ENCODE assay signal across 8 cellular contexts in the genomic region with DNA sequence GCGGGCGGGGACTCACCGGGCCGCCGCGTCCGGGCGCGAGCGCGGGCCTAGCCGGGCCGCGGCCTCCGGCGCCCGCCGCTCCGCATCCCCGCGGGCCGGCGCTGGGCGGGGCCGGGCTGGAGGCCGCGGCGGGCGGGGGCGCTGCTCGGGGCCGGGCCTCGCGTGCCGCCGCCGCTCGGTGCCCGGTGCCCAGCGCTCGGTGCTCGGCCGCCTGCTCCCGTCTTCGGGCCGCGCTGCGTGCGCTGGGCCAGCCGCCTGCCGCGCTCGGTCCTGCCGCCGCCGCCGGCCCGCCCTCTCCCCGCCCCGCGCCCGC. TPM values are rescaled to one million over a fixed set of nuclear protein-coding genes. Genes with fewer than 3 reads are reported as not detected.
DNase-seq lines count a peak whose midpoint lies in the region; ATAC-seq, FAIRE-seq and TF ChIP-seq lines count a peak whose summit lies in the region.

TSS of gene AKT1 (minus strand) at position 281 of the 313 bp plus-strand sequence. CDS start 3,105 bp downstream, outside the sequence.

- H3K9ac ChIP-seq in trophoblast cell (ENCODE audit: low read length): peak within 1 kb of the TSS; percentile 88

- H3K4me3 Mint-ChIP-seq in activated naive CD4-positive, alpha-beta T cell treated with anti-CD3 and anti-CD28 coated beads, Interleukin-2, amount 50 U/mL, for 24 hours: peak within 1 kb of the TSS; percentile 89

- H3K4me1 ChIP-seq in trophoblast cell (ENCODE audit: control insufficient read depth in 1 of 2, insufficient read depth in 2 of 2, low read length in 2 of 2): peaks cover 18 to 24% of the 10 kb centered on the region in 2 experiments

- H2AFZ ChIP-seq in trophoblast cell (ENCODE audit: insufficient read depth, low read length, poor library complexity): peak within 1 kb of the TSS; percentile 73

- H3K14ac ChIP-seq in trophoblast cell (ENCODE audit: low read length): peak within 1 kb of the TSS; percentile 87

- no peaks in the 10 kb centered on the region for H3K27me3 Mint-ChIP-seq in activated naive CD4-positive, alpha-beta T cell treated with anti-CD3 and anti-CD28 coated beads, Interleukin-2, amount 50 U/mL, for 24 hours

- peaks cover 23% of the 10 kb centered on the region for H3K36me3 ChIP-seq in WERI-Rb-1
- H3K36me3 ChIP-seq in trophoblast cell (ENCODE audit: control insufficient read depth in 1 of 2, insufficient read depth in 2 of 2, low read length in 2 of 2): peaks cover 24 to 30% of the 10 kb centered on the region in 2 experiments

- no CpG with 5 or more reads among the region's 62 CpGs for WGBS in trophoblast cell (ENCODE audit: extremely low coverage, insufficient coverage, insufficient read length)

- peak within 1 kb of the TSS; percentile 75 for H3K4me2 ChIP-seq in trophoblast cell (ENCODE audit: low read length)

- peak within 1 kb of the TSS; percentile 74 for H3K27ac ChIP-seq in WERI-Rb-1
- peak within 1 kb of the TSS; percentile 53 for H3K27ac ChIP-seq in trophoblast cell (ENCODE audit: low read depth, low read length)

- peak within 1 kb of the TSS; percentile 79 for H2AK5ac ChIP-seq in trophoblast cell (ENCODE audit: low read length)

- peak within 1 kb of the TSS; percentile 89 for H3K18ac ChIP-seq in trophoblast cell (ENCODE audit: low read length)

- peak within 1 kb of the TSS; percentile 91 for H4K8ac ChIP-seq in trophoblast cell (ENCODE audit: low read depth, low read length)

- no peak within 1 kb of the TSS for H3K23ac ChIP-seq in trophoblast cell (ENCODE audit: low read length)

- H3K9me3 ChIP-seq in WERI-Rb-1 (ENCODE audit: severe bottlenecking) (no peaks in the 10 kb centered on the region), trophoblast cell (ENCODE audit: insufficient read depth, low read depth, low read length) (peaks cover 7% of the 10 kb centered on the region)

- H3K27ac Mint-ChIP-seq in activated naive CD4-positive, alpha-beta T cell treated with anti-CD3 and anti-CD28 coated beads, Interleukin-2, amount 50 U/mL, for 24 hours: peak within 1 kb of the TSS; percentile 84

- peaks cover 27% of the 10 kb centered on the region for H3K79me2 ChIP-seq in trophoblast cell (ENCODE audit: control insufficient read depth, insufficient read depth, low read length, poor library complexity)

- H2BK120ac ChIP-seq in trophoblast cell (ENCODE audit: insufficient read depth, low read length, poor library complexity): peak within 1 kb of the TSS; percentile 65

- H3K36me3 Mint-ChIP-seq in activated naive CD4-positive, alpha-beta T cell treated with anti-CD3 and anti-CD28 coated beads, Interleukin-2, amount 50 U/mL, for 24 hours: no peaks in the 10 kb centered on the region

- H3K9me3 Mint-ChIP-seq in activated naive CD4-positive, alpha-beta T cell treated with anti-CD3 and anti-CD28 coated beads, Interleukin-2, amount 50 U/mL, for 24 hours: no peaks in the 10 kb centered on the region

- H3K4ac ChIP-seq in trophoblast cell (ENCODE audit: low read depth, low read length): peak within 1 kb of the TSS; percentile 84

- peak within 1 kb of the TSS; percentile 79 for H4K12ac ChIP-seq in trophoblast cell (ENCODE audit: low read depth, low read length)

- peak within 1 kb of the TSS; percentile 24 for H2BK12ac ChIP-seq in trophoblast cell (ENCODE audit: low read length)

- no peaks in the 10 kb centered on the region for H3K27me3 ChIP-seq in WERI-Rb-1 (ENCODE audit: insufficient read depth, low read depth, severe bottlenecking)
- peaks cover 6% of the 10 kb centered on the region for H3K27me3 ChIP-seq in trophoblast cell (ENCODE audit: insufficient read depth, low read length)

- ATAC-seq in HG03521 (IDR thresholded peaks at IDR 0.05; ENCODE audit: unreplicated experiment): no peak
- ATAC-seq in GM21447 (IDR thresholded peaks at IDR 0.05; ENCODE audit: unreplicated experiment): no peak

- peaks cover 21% of the 10 kb centered on the region for H3K79me1 ChIP-seq in trophoblast cell (ENCODE audit: low read length)

- H4K91ac ChIP-seq in trophoblast cell (ENCODE audit: low read depth, low read length): peak within 1 kb of the TSS; percentile 84

- H3K4me1 Mint-ChIP-seq in activated naive CD4-positive, alpha-beta T cell treated with anti-CD3 and anti-CD28 coated beads, Interleukin-2, amount 50 U/mL, for 24 hours: peaks cover 37% of the 10 kb centered on the region

- FAIRE-seq in GM19239 (lab: Jason Lieb, UNC): no peak

- H3K4me3 ChIP-seq in WERI-Rb-1 (ENCODE audit: low read depth, low read length): peak within 1 kb of the TSS; percentile 60
- H3K4me3 ChIP-seq in trophoblast cell (ENCODE audit: low read depth, low read length): peak within 1 kb of the TSS; percentile 82

- TF ChIP-seq CTCF in WERI-Rb-1 (IDR thresholded peaks at IDR 0.05; ENCODE audit: low read depth, low read length): no peak

- peak within 1 kb of the TSS; percentile 35 for H2BK5ac ChIP-seq in trophoblast cell (ENCODE audit: low read depth, low read length, poor library complexity)

- no peak for DNase-seq in activated naive CD4-positive, alpha-beta T cell treated with anti-CD3 and anti-CD28 coated beads, Interleukin-2, amount 50 U/mL, for 16 hours
- DNase-seq in WERI-Rb-1 (no peak), glomerular endothelial cell (ENCODE audit: extremely low read depth, low read depth, low spot score) (no peak), trophoblast cell (no peak), GM19239 (ENCODE audit: insufficient read length, low spot score) (no peak)

RNA-seq across cellular contexts. Expression of gene AKT1, which starts in this region (rescaled TPM):
- total RNA-seq in glomerular endothelial cell: 128 and 143 TPM in 2 replicates
- polyA plus RNA-seq in trophoblast cell (2013): 175 TPM in 2 replicates
